In the genomic region with DNA sequence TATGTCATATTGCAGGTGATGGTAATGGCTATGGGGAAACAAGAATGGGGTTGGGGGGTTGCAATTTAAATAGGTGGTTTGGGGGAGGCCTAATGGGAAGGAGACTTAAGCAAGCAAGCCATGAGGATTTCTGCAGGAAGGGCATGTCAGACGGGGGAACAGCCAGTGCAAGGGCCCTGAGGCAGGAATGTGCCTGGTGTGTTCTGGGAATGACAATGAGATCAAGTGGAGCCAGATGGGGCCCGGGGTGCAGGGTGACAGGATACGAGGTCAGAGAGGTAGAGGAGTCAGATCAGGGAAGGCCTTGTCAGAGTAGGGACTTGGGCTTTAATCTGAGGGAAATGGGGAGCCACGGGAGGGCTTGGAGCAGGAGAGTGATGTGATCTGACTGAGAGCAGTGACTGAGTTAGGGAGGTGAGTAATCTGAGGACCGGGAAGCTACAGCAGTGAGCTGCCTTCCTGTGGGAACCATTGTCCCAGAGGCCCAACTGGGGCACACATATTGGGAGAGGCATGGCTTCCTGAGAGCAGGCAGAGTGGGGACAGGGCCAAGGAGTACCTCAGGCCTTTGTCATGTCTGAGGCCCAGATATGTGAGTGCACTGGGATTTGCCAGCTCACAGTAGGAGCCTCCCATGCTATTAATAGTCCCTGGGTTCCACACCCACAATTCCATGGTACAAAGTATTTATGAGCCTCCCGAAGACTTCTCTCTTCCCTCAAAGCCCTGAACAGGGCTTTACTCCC, we compare ENCODE assay signal across 1 cellular context.
TF ChIP-seq lines count a peak whose summit lies in the region.

No MANE protein-coding gene starts in this region.

TF ChIP-seq in K562, 482 proteins besides CTCF, POLR2A, EP300 and RAD21 (continued from another document):
- TF ChIP-seq, protein P1, sequence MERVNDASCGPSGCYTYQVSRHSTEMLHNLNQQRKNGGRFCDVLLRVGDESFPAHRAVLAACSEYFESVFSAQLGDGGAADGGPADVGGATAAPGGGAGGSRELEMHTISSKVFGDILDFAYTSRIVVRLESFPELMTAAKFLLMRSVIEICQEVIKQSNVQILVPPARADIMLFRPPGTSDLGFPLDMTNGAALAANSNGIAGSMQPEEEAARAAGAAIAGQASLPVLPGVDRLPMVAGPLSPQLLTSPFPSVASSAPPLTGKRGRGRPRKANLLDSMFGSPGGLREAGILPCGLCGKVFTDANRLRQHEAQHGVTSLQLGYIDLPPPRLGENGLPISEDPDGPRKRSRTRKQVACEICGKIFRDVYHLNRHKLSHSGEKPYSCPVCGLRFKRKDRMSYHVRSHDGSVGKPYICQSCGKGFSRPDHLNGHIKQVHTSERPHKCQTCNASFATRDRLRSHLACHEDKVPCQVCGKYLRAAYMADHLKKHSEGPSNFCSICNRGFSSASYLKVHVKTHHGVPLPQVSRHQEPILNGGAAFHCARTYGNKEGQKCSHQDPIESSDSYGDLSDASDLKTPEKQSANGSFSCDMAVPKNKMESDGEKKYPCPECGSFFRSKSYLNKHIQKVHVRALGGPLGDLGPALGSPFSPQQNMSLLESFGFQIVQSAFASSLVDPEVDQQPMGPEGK (CRISPR knock-in tag; IDR thresholded peaks at IDR 0.05; ENCODE audit: borderline replicate concordance) = no peak
- TF ChIP-seq RBM14 (IDR thresholded peaks at IDR 0.05; ENCODE audit: borderline replicate concordance, insufficient read depth, low read depth, low read length) = no peak
